ENCODE assay signal across 8 cellular contexts in genomic region chr1:114581335-114582287, GRCh38. TPM values are rescaled to one million over a fixed set of nuclear protein-coding genes. Genes with fewer than 3 reads are reported as not detected.
A peak's percentile ranks its signal among the peaks of the same experiment; 100 is the strongest.
DNase-seq lines count a peak whose midpoint lies in the region; ATAC-seq lines count a peak whose summit lies in the region.

Gene BCAS2 (minus strand): TSS chr1:114581615. CDS start chr1:114581591, 24 bp downstream.

- DNase-seq in NCI-H1092 treated with DMSO at 0.1 percent for 48 hours (lab: John Stamatoyannopoulos, UW) = peak; percentile 97
- peak; percentile 94 for DNase-seq in SKM-1 (lab: John Stamatoyannopoulos, UW; ENCODE audit: unreplicated experiment)
- DNase-seq in activated naive CD4-positive, alpha-beta T cell treated with anti-CD3 and anti-CD28 coated beads, Interleukin-2, amount 50 U/mL, for 72 hours (ENCODE audit: low spot score in 2 of 2) = peak; percentile 86 to 96
- DNase-seq in glomerular endothelial cell (ENCODE audit: extremely low read depth, low read depth, low spot score) = peak; percentile 93
- DNase-seq in occipital lobe (lab: John Stamatoyannopoulos, UW) = peak; percentile 92

- H3K27ac ChIP-seq in temporal lobe (ENCODE audit: low read depth, low read length) = peak within 1 kb of the TSS; percentile 90

- peaks cover 4 to 6% of the 10 kb centered on the region in 2 donors for H3K9me3 Mint-ChIP-seq in activated naive CD4-positive, alpha-beta T cell treated with anti-CD3 and anti-CD28 coated beads, Interleukin-2, amount 50 U/mL, for 72 hours

- peak; percentile 100 for ATAC-seq in HG02610 (IDR thresholded peaks at IDR 0.05; ENCODE audit: unreplicated experiment)
- peak; percentile 98 to 99 for ATAC-seq in activated naive CD4-positive, alpha-beta T cell treated with anti-CD3 and anti-CD28 coated beads, Interleukin-2, amount 50 U/mL, for 72 hours

- peaks cover 22 to 33% of the 10 kb centered on the region in 2 donors for H3K36me3 Mint-ChIP-seq in activated naive CD4-positive, alpha-beta T cell treated with anti-CD3 and anti-CD28 coated beads, Interleukin-2, amount 50 U/mL, for 72 hours

- H3K4me3 ChIP-seq in GM08714 (ENCODE audit: low read length) = peak within 1 kb of the TSS; percentile 91

- peak within 1 kb of the TSS; percentile 98 for H3K27ac Mint-ChIP-seq in activated naive CD4-positive, alpha-beta T cell treated with anti-CD3 and anti-CD28 coated beads, Interleukin-2, amount 50 U/mL, for 72 hours

RNA-seq across cellular contexts. Expression of gene BCAS2, which starts in this region (rescaled TPM):
- 10 to 100 TPM; 37.8 to 44.1 TPM for total RNA-seq in activated naive CD4-positive, alpha-beta T cell treated with anti-CD3 and anti-CD28 coated beads, Interleukin-2, amount 50 U/mL, for 72 hours
- total RNA-seq in glomerular endothelial cell (42.5 and 45.1 TPM in 2 replicates), occipital lobe (48.4 TPM), temporal lobe (46.0 TPM)

Comparison
In these comparisons a context has a peak if more than half of its experiments do, and no peak if none do; other contexts are left out.
1. Peak in every context shown above with its lines: DNase-seq, ATAC-seq, H3K4me3 ChIP-seq and H3K27ac ChIP-seq.